22 cellular contexts compared by ENCODE assay signal in genomic region chr3:181302960-181303359, GRCh38.
"Had no signal": no experiment of that assay in that cellular context is flagged by ENCODE, and none has a peak within 500 bp of the region (broad histone marks: within the 10 kb centered on the region; RNA-seq: fewer than 3 reads in every experiment).

No MANE protein-coding gene starts in this region.

- H3K27ac ChIP-seq: SJSA1 had no signal

- H3K36me3 ChIP-seq: SJSA1 had no signal

- H3K9me3 ChIP-seq: SJSA1 had no signal

- DNase-seq: activated CD4-positive, alpha-beta T cell treated with anti-CD3 and anti-CD28 coated beads for 48 hours; activated CD4-positive, alpha-beta T cell treated with anti-CD3 and anti-CD28 coated beads, Interleukin-2, amount 50 U/mL, for 48 hours; activated CD4-positive, CD25-positive, alpha-beta regulatory T cell treated with anti-CD3 and anti-CD28 coated beads, Interleukin-2, amount 50 U/mL, for 72 hours; activated CD8-positive, alpha-beta memory T cell treated with anti-CD3 and anti-CD28 coated beads, Interleukin-2, amount 10 ng/mL, durations not matched to agents 7 days and 5 days; activated effector memory CD4-positive, alpha-beta T cell treated with anti-CD3 and anti-CD28 coated beads, Interleukin-2, amount 50 U/mL, for 16 hours; activated naive CD4-positive, alpha-beta T cell treated with Interleukin-2 at 50 U/mL for 16 hours; activated naive CD8-positive, alpha-beta T cell treated with anti-CD3 and anti-CD28 coated beads, Interleukin-2, amount 50 U/mL, for 24 hours; activated T-cell treated with anti-CD3 and anti-CD28 coated beads, Interleukin-2, amount 50 U/mL, for 24 hours; amniotic stem cell; cortex of kidney; Karpas-422; MM.1S; NCI-H2029; NCI-H510A treated with DMSO at 0.1 percent for 48 hours; NCI-H82; SHP77; T-helper 17 cell; T-helper 9 cell had no signal

- H3K27me3 ChIP-seq: SJSA1 had no signal

- ATAC-seq: activated CD8-positive, alpha-beta memory T cell treated with anti-CD3 and anti-CD28 coated beads, Interleukin-2, amount 10 ng/mL, durations not matched to agents 7 days and 5 days; activated naive CD4-positive, alpha-beta T cell treated with anti-CD3 and anti-CD28 coated beads, Interleukin-2, amount 50 U/mL, for 72 hours; activated naive CD8-positive, alpha-beta T cell treated with anti-CD3 and anti-CD28 coated beads, Interleukin-2, amount 50 U/mL, for 24 hours; K562; T-helper 17 cell; WTC11 had no signal

- H3K4me1 ChIP-seq: SJSA1 had no signal

- H3K4me3 ChIP-seq: K562, SJSA1 had no signal
